Comparison of ENCODE assay signal across 8 cellular contexts in genomic region chr17:47698749-47699535, GRCh38. TPM values are rescaled to one million over a fixed set of nuclear protein-coding genes. Genes with fewer than 3 reads are reported as not detected.
DNase-seq lines count a peak whose midpoint lies in the region; ATAC-seq, FAIRE-seq and TF ChIP-seq lines count a peak whose summit lies in the region.

No MANE protein-coding gene starts in this region.

- H3K27me3 Mint-ChIP-seq in activated T-helper 2 cell treated with anti-CD3 and anti-CD28 coated beads, Interferon-gamma antibody, Interleukin-2, Interleukin-4, amounts not matched to agents 10 μg/mL and 5 μg/mL and 100 μg/mL, durations not matched to agents 14 hours and 24 hours and 36 hours (ENCODE audit: low read depth), result peaks cover 2% of the 10 kb centered on the region

- intact Hi-C loops in activated T-helper 2 cell treated with anti-CD3 and anti-CD28 coated beads, Interferon-gamma antibody, Interleukin-2, Interleukin-4, amounts not matched to agents 10 μg/mL and 5 μg/mL and 100 μg/mL, durations not matched to agents 14 hours and 24 hours and 36 hours (cut with micrococcal nuclease), result loop anchor here (1.0 to 5.0 kb wide), 5 partner anchors 22 to 103 kb away; partner anchors contain the start of gene TBX21
- intact Hi-C loops in ovary (cut with DNase I), result no loop called here

- POLR2A ChIA-PET in HEK293T (lab: Yijun Ruan, JAX), result interaction anchor here (1.4 kb wide), 1 partner anchor 14 kb away, joined by 4 read pairs; no protein-coding TSS in a partner anchor

- no peaks in the 10 kb centered on the region for H3K9me3 Mint-ChIP-seq in activated T-helper 2 cell treated with anti-CD3 and anti-CD28 coated beads, Interferon-gamma antibody, Interleukin-2, Interleukin-4, amounts not matched to agents 10 μg/mL and 5 μg/mL and 100 μg/mL, durations not matched to agents 14 hours and 24 hours and 36 hours

- H3K36me3 ChIP-seq in ovary, result no peaks in the 10 kb centered on the region

- peaks cover 8% of the 10 kb centered on the region for H3K4me1 ChIP-seq in ovary (ENCODE audit: insufficient read depth)

- 60 to 72% (median 62%) methylated on average over 25 of the region's 25 CpGs for WGBS in ovary, 3 donors

- H3K27me3 ChIP-seq in ovary, result no peaks in the 10 kb centered on the region

- peaks cover 33% of the 10 kb centered on the region for H3K4me1 Mint-ChIP-seq in activated T-helper 2 cell treated with anti-CD3 and anti-CD28 coated beads, Interferon-gamma antibody, Interleukin-2, Interleukin-4, amounts not matched to agents 10 μg/mL and 5 μg/mL and 100 μg/mL, durations not matched to agents 14 hours and 24 hours and 36 hours (ENCODE audit: low read depth)

- no peaks in the 10 kb centered on the region for H3K9me3 ChIP-seq in ovary

- CTCF ChIA-PET in HEK293T (lab: Yijun Ruan, JAX), result interaction anchor here (0.5 to 1.3 kb wide), 10 partner anchors 9 to 271 kb away, joined by 3 to 10 read pairs (median 4); partner anchors contain the start of gene TBX21

- DNase-seq in C1 segment of cervical spinal cord (lab: John Stamatoyannopoulos, UW), result peak in 10 of 14 donors; percentile 4 to 66 (median 31)
- DNase-seq in HEK293T (ENCODE audit: extremely low spot score), result peak; percentile 91
- DNase-seq in RCC 7860 (ENCODE audit: low spot score), result peak; percentile 42
- DNase-seq in activated T-helper 2 cell treated with anti-CD3 and anti-CD28 coated beads, Interferon-gamma antibody, Interleukin-2, Interleukin-4, amounts not matched to agents 10 μg/mL and 5 μg/mL and 100 μg/mL, durations not matched to agents 14 hours and 24 hours and 36 hours (ENCODE audit: low spot score), result peak; percentile 60
- peak in 1 of 2 donors; percentile 68 for DNase-seq in foreskin fibroblast
- peak in 4 of 5 donors; percentile 65 to 78 (median 72) for DNase-seq in ovary
- peak; percentile 70 for DNase-seq in ureter (ENCODE audit: low spot score)

- H3K36me3 Mint-ChIP-seq in activated T-helper 2 cell treated with anti-CD3 and anti-CD28 coated beads, Interferon-gamma antibody, Interleukin-2, Interleukin-4, amounts not matched to agents 10 μg/mL and 5 μg/mL and 100 μg/mL, durations not matched to agents 14 hours and 24 hours and 36 hours (ENCODE audit: low read depth), result peaks cover 7% of the 10 kb centered on the region

- no peak for TF ChIP-seq POLR2A in ovary (IDR thresholded peaks at IDR 0.05)

- no peak for TF ChIP-seq EP300 in ovary (IDR thresholded peaks at IDR 0.05)

- TF ChIP-seq CTCF in foreskin fibroblast (IDR thresholded peaks at IDR 0.05; ENCODE audit: low read depth, low read length) (peak; percentile 83), ovary (IDR thresholded peaks at IDR 0.05) (peak; percentile 58 to 94 (median 60))

- ATAC-seq in HG03039 (IDR thresholded peaks at IDR 0.05; ENCODE audit: unreplicated experiment), result no peak

- no peak for FAIRE-seq in RCC 7860 (lab: Jason Lieb, UNC)

- no peak overlapping the region for H3K27ac Mint-ChIP-seq in activated T-helper 2 cell treated with anti-CD3 and anti-CD28 coated beads, Interferon-gamma antibody, Interleukin-2, Interleukin-4, amounts not matched to agents 10 μg/mL and 5 μg/mL and 100 μg/mL, durations not matched to agents 14 hours and 24 hours and 36 hours

- no peak overlapping the region for H3K4me3 ChIP-seq in foreskin fibroblast (ENCODE audit: low read depth in 1 of 2, low read length in 2 of 2)
- no peak overlapping the region for H3K4me3 ChIP-seq in ovary

- no peak overlapping the region for H3K4me3 Mint-ChIP-seq in activated T-helper 2 cell treated with anti-CD3 and anti-CD28 coated beads, Interferon-gamma antibody, Interleukin-2, Interleukin-4, amounts not matched to agents 10 μg/mL and 5 μg/mL and 100 μg/mL, durations not matched to agents 14 hours and 24 hours and 36 hours (ENCODE audit: low read depth)

- no peak overlapping the region for H3K27ac ChIP-seq in ovary

TF ChIP-seq in HEK293T, 16 proteins besides CTCF, POLR2A, EP300 and RAD21:
- TF ChIP-seq L3MBTL2 (conservative IDR thresholded peaks at IDR 0.05) (no peak), FOXK2 (IDR thresholded peaks at IDR 0.05) (no peak), NFRKB (IDR thresholded peaks at IDR 0.05) (no peak), BHLHE40 (IDR thresholded peaks at IDR 0.05; ENCODE audit: borderline replicate concordance) (no peak), CTBP1 (IDR thresholded peaks at IDR 0.05; ENCODE audit: borderline replicate concordance) (no peak), SUZ12 (IDR thresholded peaks at IDR 0.05) (no peak), HDGF (IDR thresholded peaks at IDR 0.05; ENCODE audit: borderline replicate concordance) (no peak), FOXA1 (IDR thresholded peaks at IDR 0.05) (no peak), FOXM1 (IDR thresholded peaks at IDR 0.05; ENCODE audit: borderline replicate concordance) (no peak), ELF4 (IDR thresholded peaks at IDR 0.05) (no peak)

RNA-seq across cellular contexts. Expression of gene TBKBP1, which starts 5.0 kb away (rescaled TPM):
- total RNA-seq in activated T-helper 2 cell treated with anti-CD3 and anti-CD28 coated beads, Interferon-gamma antibody, Interleukin-2, Interleukin-4, amounts not matched to agents 10 μg/mL and 5 μg/mL and 100 μg/mL, durations not matched to agents 14 hours and 24 hours and 36 hours, result 9.8 and 11.3 TPM in 2 replicates
- total RNA-seq in ovary (10 to 100 TPM in 5 of 7 donors, 1 to 10 TPM in 2; 6.0 to 28.8 (median 22.8) TPM), ureter (9.2 TPM)
- polyA plus RNA-seq in ovary, result 10 to 100 TPM; 10.4 to 24.0 TPM

RNA-seq across cellular contexts. Expression of gene TBX21, which starts 34.1 kb away (rescaled TPM):
- total RNA-seq in activated T-helper 2 cell treated with anti-CD3 and anti-CD28 coated beads, Interferon-gamma antibody, Interleukin-2, Interleukin-4, amounts not matched to agents 10 μg/mL and 5 μg/mL and 100 μg/mL, durations not matched to agents 14 hours and 24 hours and 36 hours, result 40.4 and 40.6 TPM in 2 replicates
- total RNA-seq in ovary, result 1 to 10 TPM in 1 of 7 donors, under 1 TPM in 5, not detected in 1; 0.20 to 1.4 (median 0.33) TPM
- under 1 TPM; 0.12 to 0.70 TPM for polyA plus RNA-seq in ovary
- total RNA-seq in ureter, result 1.2 TPM

RNA-seq across cellular contexts. Expression of gene KPNB1, which starts 49.2 kb away (rescaled TPM):
- 687 and 692 TPM in 2 replicates for total RNA-seq in activated T-helper 2 cell treated with anti-CD3 and anti-CD28 coated beads, Interferon-gamma antibody, Interleukin-2, Interleukin-4, amounts not matched to agents 10 μg/mL and 5 μg/mL and 100 μg/mL, durations not matched to agents 14 hours and 24 hours and 36 hours
- 100 to 1,000 TPM; 119 to 346 (median 256) TPM for total RNA-seq in ovary
- polyA plus RNA-seq in ovary, result 100 to 1,000 TPM in 1 of 2 donors, 10 to 100 TPM in 1; 63.4 to 236 TPM
- total RNA-seq in ureter, result 352 TPM

Comparison
In these comparisons a context has a peak if more than half of its experiments do, and no peak if none do; other contexts are left out.
1. RNA of gene TBX21, which starts 34.1 kb away (total RNA-seq): 40.4 to 40.6 TPM in activated T-helper 2 cell treated with anti-CD3 and anti-CD28 coated beads, Interferon-gamma antibody, Interleukin-2, Interleukin-4, amounts not matched to agents 10 μg/mL and 5 μg/mL and 100 μg/mL, durations not matched to agents 14 hours and 24 hours and 36 hours; 1.2 TPM in ureter (single experiment) and 0.20 to 1.4 TPM in ovary; every median in the first group is over 10 times any median in the second.